14 cellular contexts compared by ENCODE assay signal in the genomic region with DNA sequence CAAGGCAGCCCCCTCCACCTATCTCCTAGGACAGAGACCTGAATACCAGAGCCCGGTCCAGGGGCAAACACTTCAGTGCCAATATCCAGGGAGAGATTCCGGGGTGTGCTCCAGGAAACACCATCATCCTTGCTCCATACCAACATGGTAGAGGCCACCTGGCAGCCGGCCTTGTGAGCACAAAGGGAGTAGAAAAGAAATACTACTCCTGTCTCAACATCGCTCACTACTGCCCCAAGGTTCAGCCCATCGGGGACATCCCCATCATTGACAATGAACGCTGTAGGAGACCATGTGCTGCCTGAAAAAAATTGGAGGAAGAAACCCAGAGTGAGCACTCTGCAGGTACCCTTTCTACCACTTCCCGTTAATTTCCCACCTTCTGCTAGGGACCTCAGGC. TPM values are rescaled to one million over a fixed set of nuclear protein-coding genes. Genes with fewer than 3 reads are reported as not detected.
A peak's percentile ranks its signal among the peaks of the same experiment; 100 is the strongest.
DNase-seq lines count a peak whose midpoint lies in the region; ATAC-seq and TF ChIP-seq lines count a peak whose summit lies in the region.
"Had no signal": no experiment of that assay in that cellular context is flagged by ENCODE, and none has a peak within 500 bp of the region (broad histone marks: within the 10 kb centered on the region; RNA-seq: fewer than 3 reads in every experiment).

No MANE protein-coding gene starts in this region.

- no peak overlapping the region for H2AFZ ChIP-seq in hepatocyte

- H3K36me3 ChIP-seq in hepatocyte (replicated peaks; ENCODE audit: insufficient read depth, low read depth) (no peaks in the 10 kb centered on the region), skeletal muscle satellite cell (ENCODE audit: insufficient read depth, low read length) (peaks cover 13% of the 10 kb centered on the region)

- peaks cover 22% of the 10 kb centered on the region for H3K4me1 Mint-ChIP-seq in activated CD8-positive, alpha-beta memory T cell treated with anti-CD3 and anti-CD28 coated beads, Interleukin-2, amount 10 ng/mL, durations not matched to agents 7 days and 5 days
- H3K4me1 Mint-ChIP-seq in T-cell, result peaks cover 23 to 33% (median 23%) of the 10 kb centered on the region in 3 donors

- no peaks in the 10 kb centered on the region for H3K9me3 Mint-ChIP-seq in activated CD8-positive, alpha-beta memory T cell treated with anti-CD3 and anti-CD28 coated beads, Interleukin-2, amount 10 ng/mL, durations not matched to agents 7 days and 5 days (ENCODE audit: low read depth)
- H3K9me3 Mint-ChIP-seq in T-cell, result no peaks in the 10 kb centered on the region

- peak overlapping the region; percentile 93 for H3K4me3 Mint-ChIP-seq in activated CD8-positive, alpha-beta memory T cell treated with anti-CD3 and anti-CD28 coated beads, Interleukin-2, amount 10 ng/mL, durations not matched to agents 7 days and 5 days
- peak overlapping the region; percentile 91 to 97 (median 93) for H3K4me3 Mint-ChIP-seq in T-cell

- POLR2A ChIA-PET in T-cell (lab: Charles Lee), result no interaction called here

- peaks cover 5% of the 10 kb centered on the region for H3K4me1 ChIP-seq in hepatocyte (ENCODE audit: insufficient read depth)
- H3K4me1 ChIP-seq in skeletal muscle satellite cell (ENCODE audit: control insufficient read depth, insufficient read depth, low read length), result peaks cover 18% of the 10 kb centered on the region

- no peaks in the 10 kb centered on the region for H3K27me3 Mint-ChIP-seq in activated CD8-positive, alpha-beta memory T cell treated with anti-CD3 and anti-CD28 coated beads, Interleukin-2, amount 10 ng/mL, durations not matched to agents 7 days and 5 days
- H3K27me3 Mint-ChIP-seq in T-cell, result no peaks in the 10 kb centered on the region

- no peak for ATAC-seq in activated CD8-positive, alpha-beta memory T cell treated with anti-CD3 and anti-CD28 coated beads, Interleukin-2, amount 10 ng/mL, durations not matched to agents 7 days and 5 days
- ATAC-seq in T-cell (replicated peaks in 1 of 4), result no peak
- ATAC-seq: gastrocnemius medialis had no signal

- peaks cover 19% of the 10 kb centered on the region for H3K79me2 ChIP-seq in hepatocyte

- no peak overlapping the region for H3K9ac ChIP-seq in skeletal muscle satellite cell (ENCODE audit: low read depth, low read length)

- H3K27me3 ChIP-seq in hepatocyte (no peaks in the 10 kb centered on the region), skeletal muscle satellite cell (ENCODE audit: control insufficient read depth, insufficient read depth, low read length) (no peaks in the 10 kb centered on the region)
- H3K27me3 ChIP-seq: gastrocnemius medialis had no signal

- peaks cover 2% of the 10 kb centered on the region for H4K20me1 ChIP-seq in hepatocyte (ENCODE audit: insufficient read depth, poor library complexity, severe bottlenecking)

- no peak overlapping the region for H3K27ac Mint-ChIP-seq in activated CD8-positive, alpha-beta memory T cell treated with anti-CD3 and anti-CD28 coated beads, Interleukin-2, amount 10 ng/mL, durations not matched to agents 7 days and 5 days
- no peak overlapping the region for H3K27ac Mint-ChIP-seq in T-cell

- TF ChIP-seq CTCF in hepatocyte (IDR thresholded peaks at IDR 0.05; ENCODE audit: poor library complexity), result no peak

- DNase-seq in activated CD8-positive, alpha-beta memory T cell treated with anti-CD3 and anti-CD28 coated beads, Interleukin-2, amount 10 ng/mL, durations not matched to agents 7 days and 5 days, result no peak
- DNase-seq in activated CD8-positive, alpha-beta memory T cell treated with anti-CD3 and anti-CD28 coated beads, Interleukin-2, amount 50 U/mL, for 48 hours, result no peak
- DNase-seq in T-cell, result no peak
- peak; percentile 4 for DNase-seq in hepatocyte (ENCODE audit: low spot score)
- DNase-seq in NCI-H2227 (lab: John Stamatoyannopoulos, UW; ENCODE audit: unreplicated experiment), result no peak
- no peak for DNase-seq in inferior parietal cortex (ENCODE audit: extremely low spot score)
- no peak for DNase-seq in NCI-H1105 (lab: John Stamatoyannopoulos, UW)
- DNase-seq: gastrocnemius medialis, HCEC 1CT, NCI-H1930, NCI-H524 treated with DMSO at 0.1 percent for 48 hours had no signal

- WGBS in hepatocyte (ENCODE audit: low lambda C conversion rate, missing lambda C conversion rate), result 95% methylated on average over 7 of the region's 7 CpGs

- H3K4me3 ChIP-seq in hepatocyte, result no peak overlapping the region
- H3K4me3 ChIP-seq in skeletal muscle satellite cell (ENCODE audit: low read length), result no peak overlapping the region

- H3K9me3 ChIP-seq in hepatocyte (ENCODE audit: low read depth) (no peaks in the 10 kb centered on the region), skeletal muscle satellite cell (replicated peaks; ENCODE audit: low read length) (no peaks in the 10 kb centered on the region)
- H3K9me3 ChIP-seq: gastrocnemius medialis had no signal

- H3K9me2 ChIP-seq in hepatocyte (replicated peaks; ENCODE audit: insufficient read depth), result no peaks in the 10 kb centered on the region

- no peak overlapping the region for H3K27ac ChIP-seq in hepatocyte

- H3K4me2 ChIP-seq in hepatocyte, result peak overlapping the region; percentile 86
- H3K4me2 ChIP-seq in skeletal muscle satellite cell (ENCODE audit: low read length), result peak overlapping the region; percentile 97

- CTCF ChIA-PET in activated CD8-positive, alpha-beta memory T cell treated with anti-CD3 and anti-CD28 coated beads, Interleukin-2, amount 10 ng/mL, durations not matched to agents 7 days and 5 days (lab: Charles Lee), result no interaction called here
- CTCF ChIA-PET in T-cell (lab: Charles Lee), result no interaction called here

- peaks cover 3% of the 10 kb centered on the region for H3K36me3 Mint-ChIP-seq in activated CD8-positive, alpha-beta memory T cell treated with anti-CD3 and anti-CD28 coated beads, Interleukin-2, amount 10 ng/mL, durations not matched to agents 7 days and 5 days
- peaks cover 28% of the 10 kb centered on the region for H3K36me3 Mint-ChIP-seq in T-cell

RNA-seq across cellular contexts. Expression of a gene that starts 1.5 kb away (rescaled TPM):
- 10 to 100 TPM; 13.0 to 21.5 TPM for total RNA-seq in activated CD8-positive, alpha-beta memory T cell treated with anti-CD3 and anti-CD28 coated beads, Interleukin-2, amount 10 ng/mL, durations not matched to agents 7 days and 5 days
- total RNA-seq in T-cell (10 to 100 TPM; 15.9 to 29.2 (median 19.9) TPM), hepatocyte (402 and 407 TPM in 2 replicates)
- polyA plus RNA-seq in hepatocyte, result 331 and 388 TPM in 2 replicates
- 37.8 and 58.8 TPM in 2 replicates for total RNA-seq in skeletal muscle satellite cell (2012; rRNA removed)

RNA-seq across cellular contexts. Expression of a gene that starts 17.6 kb away (rescaled TPM):
- total RNA-seq in activated CD8-positive, alpha-beta memory T cell treated with anti-CD3 and anti-CD28 coated beads, Interleukin-2, amount 10 ng/mL, durations not matched to agents 7 days and 5 days, result not detected
- total RNA-seq in T-cell, result under 1 TPM in 3 of 5 donors, not detected in 2; 0.13 to 0.96 (median 0.57) TPM
- 76.2 and 92.0 TPM in 2 replicates for total RNA-seq in hepatocyte
- 73.5 and 90.8 TPM in 2 replicates for polyA plus RNA-seq in hepatocyte
- under 0.01 TPM in 2 replicates for total RNA-seq in skeletal muscle satellite cell (2012; rRNA removed)
- total RNA-seq: cerebellum, lung microvascular endothelial cell had no signal

RNA-seq across cellular contexts. Expression of a gene that starts 33.6 kb away (rescaled TPM):
- 10 to 100 TPM; 64.6 to 71.6 TPM for total RNA-seq in activated CD8-positive, alpha-beta memory T cell treated with anti-CD3 and anti-CD28 coated beads, Interleukin-2, amount 10 ng/mL, durations not matched to agents 7 days and 5 days
- 100 to 1,000 TPM in 1 of 5 donors, 10 to 100 TPM in 2, 1 to 10 TPM in 2; 6.3 to 105 (median 67.9) TPM for total RNA-seq in T-cell
- total RNA-seq in hepatocyte, result 172 and 177 TPM in 2 replicates
- 82.1 and 111 TPM in 2 replicates for polyA plus RNA-seq in hepatocyte
- 104 and 107 TPM in 2 replicates for total RNA-seq in skeletal muscle satellite cell (2012; rRNA removed)

RNA-seq across cellular contexts. Expression of a gene that starts 36.3 kb away (rescaled TPM):
- 10 to 100 TPM; 78.7 to 79.0 TPM for total RNA-seq in activated CD8-positive, alpha-beta memory T cell treated with anti-CD3 and anti-CD28 coated beads, Interleukin-2, amount 10 ng/mL, durations not matched to agents 7 days and 5 days
- total RNA-seq in T-cell (10 to 100 TPM; 49.1 to 83.8 (median 78.9) TPM), hepatocyte (34.1 and 41.9 TPM in 2 replicates)
- polyA plus RNA-seq in hepatocyte, result 40.0 and 44.6 TPM in 2 replicates
- 33.9 and 36.5 TPM in 2 replicates for total RNA-seq in skeletal muscle satellite cell (2012; rRNA removed)

RNA-seq across cellular contexts. Expression of a gene that starts 40.7 kb away (rescaled TPM):
- total RNA-seq in activated CD8-positive, alpha-beta memory T cell treated with anti-CD3 and anti-CD28 coated beads, Interleukin-2, amount 10 ng/mL, durations not matched to agents 7 days and 5 days, result 1 to 10 TPM; 1.5 to 3.3 TPM
- total RNA-seq in T-cell (1 to 10 TPM; 1.0 to 3.5 (median 3.1) TPM), hepatocyte (4.4 and 4.9 TPM in 2 replicates)
- 0.07 TPM in 1 of 2 replicates, not detected in the other for polyA plus RNA-seq in hepatocyte
- total RNA-seq in skeletal muscle satellite cell (2012; rRNA removed), result 1.3 and 1.5 TPM in 2 replicates

Comparison
In these comparisons a context has a peak if more than half of its experiments do, and no peak if none do; other contexts are left out.
1. RNA of a gene that starts 1.5 kb away (total RNA-seq): 402 to 407 TPM in hepatocyte; 13.0 to 21.5 TPM in activated CD8-positive, alpha-beta memory T cell treated with anti-CD3 and anti-CD28 coated beads, Interleukin-2, amount 10 ng/mL, durations not matched to agents 7 days and 5 days and 15.9 to 29.2 TPM in T-cell; every median in the first group is over 10 times any median in the second.
2. RNA of a gene that starts 17.6 kb away (total RNA-seq): 76.2 to 92.0 TPM in hepatocyte; 0.13 to 0.96 TPM in T-cell and not detected in activated CD8-positive, alpha-beta memory T cell treated with anti-CD3 and anti-CD28 coated beads, Interleukin-2, amount 10 ng/mL, durations not matched to agents 7 days and 5 days; every median in the first group is over 10 times any median in the second.